Comparison of ENCODE assay signal across 16 cellular contexts in the genomic region with DNA sequence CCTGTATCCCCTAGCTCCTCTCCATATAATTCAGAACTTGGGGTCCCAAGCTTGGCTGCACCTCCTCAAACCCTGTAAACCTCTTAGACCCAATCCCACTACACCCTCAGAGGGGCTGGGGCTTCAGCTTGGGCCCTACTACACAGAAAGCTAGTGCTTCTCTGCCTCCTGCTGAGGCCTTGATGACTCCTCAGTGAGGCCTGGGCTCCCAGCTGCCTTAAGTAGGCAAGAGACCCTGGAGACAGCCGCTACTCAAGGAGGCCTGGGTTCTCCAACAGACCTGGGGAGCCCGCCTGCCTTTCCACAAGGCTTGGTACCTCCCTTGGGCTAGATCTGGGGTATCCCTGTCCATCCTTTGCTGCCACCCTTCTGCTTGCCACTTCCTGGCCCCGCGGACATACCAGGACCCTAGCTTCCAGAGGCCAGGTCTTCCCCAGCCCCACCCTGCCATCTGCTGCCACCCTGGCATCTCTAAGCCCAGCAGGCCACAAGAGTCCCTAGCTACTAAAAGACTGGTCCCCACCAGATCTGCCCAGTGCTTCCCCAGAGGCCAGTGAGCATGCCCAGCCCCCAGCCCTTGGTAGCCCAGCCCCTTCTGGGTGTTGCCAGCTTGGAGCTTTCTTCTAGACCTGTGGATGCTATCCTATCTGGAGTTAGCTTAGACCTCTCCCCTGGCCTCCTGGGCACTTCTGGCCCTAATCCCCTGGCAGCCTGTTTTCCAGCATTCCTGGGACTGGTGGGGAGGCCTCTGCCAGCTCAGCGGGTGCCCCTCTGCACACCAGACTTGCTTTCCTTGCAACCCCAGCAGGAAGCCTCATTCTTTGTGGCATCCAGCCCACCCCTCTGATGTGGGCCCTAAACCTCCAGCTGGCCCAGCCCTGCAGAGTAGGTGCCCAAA. TPM values are rescaled to one million over a fixed set of nuclear protein-coding genes. Genes with fewer than 3 reads are reported as not detected.
DNase-seq lines count a peak whose midpoint lies in the region; ATAC-seq and TF ChIP-seq lines count a peak whose summit lies in the region.
"Had no signal": no experiment of that assay in that cellular context is flagged by ENCODE, and none has a peak within 500 bp of the region (broad histone marks: within the 10 kb centered on the region; RNA-seq: fewer than 3 reads in every experiment).

No MANE protein-coding gene starts in this region.

- no peaks in the 10 kb centered on the region for H3K27me3 ChIP-seq in right atrium auricular region
- H3K27me3 ChIP-seq: SJCRH30 had no signal

- in situ Hi-C loops in KBM-7 (cut with MboI; ENCODE audit: low pct_unique_long_range_greater_than_20kb, low sequenced_read_pairs), result no loop called here

- ATAC-seq in left ventricle myocardium superior (peak; percentile 3), HG03039 (IDR thresholded peaks at IDR 0.05; ENCODE audit: unreplicated experiment) (no peak)
- peak; percentile 13 for ATAC-seq in activated naive CD8-positive, alpha-beta T cell treated with anti-CD3 and anti-CD28 coated beads, Interleukin-2, amount 50 U/mL, for 24 hours
- no peak for ATAC-seq in stimulated activated memory B cell treated with anti-CD40 and anti-IgM and Interleukin-4, amounts not matched to agents 10 μg/mL and 1 μg/mL and 100 μg/mL, for 72 hours

- H3K4me1 Mint-ChIP-seq in activated naive CD8-positive, alpha-beta T cell treated with anti-CD3 and anti-CD28 coated beads, Interleukin-2, amount 50 U/mL, for 24 hours, result no peaks in the 10 kb centered on the region
- H3K4me1 Mint-ChIP-seq in stimulated activated memory B cell treated with anti-CD40 and anti-IgM and Interleukin-4, amounts not matched to agents 10 μg/mL and 1 μg/mL and 100 μg/mL, for 72 hours, result peaks cover 24% of the 10 kb centered on the region
- H3K4me1 Mint-ChIP-seq: brain had no signal

- H3K9me3 Mint-ChIP-seq in activated naive CD8-positive, alpha-beta T cell treated with anti-CD3 and anti-CD28 coated beads, Interleukin-2, amount 50 U/mL, for 24 hours, result no peaks in the 10 kb centered on the region
- no peaks in the 10 kb centered on the region for H3K9me3 Mint-ChIP-seq in stimulated activated memory B cell treated with anti-CD40 and anti-IgM and Interleukin-4, amounts not matched to agents 10 μg/mL and 1 μg/mL and 100 μg/mL, for 72 hours
- H3K9me3 Mint-ChIP-seq: activated B cell treated with CpG ODN at 0.5 μM for 24 hours, brain, naive B cell had no signal

- DNase-seq in left ventricle myocardium superior (no peak), right atrium auricular region (ENCODE audit: low spot score) (no peak), KBM-7 (peak; percentile 58), kidney glomerular epithelial cell (lab: John Stamatoyannopoulos, UW) (no peak)
- DNase-seq in activated naive CD8-positive, alpha-beta T cell treated with anti-CD3 and anti-CD28 coated beads, Interleukin-2, amount 50 U/mL, for 24 hours, result no peak
- DNase-seq in stimulated activated CD4-positive, alpha-beta T cell treated with anti-CD3 and anti-CD28 coated beads, Interleukin-1b, Interleukin-23, amount 100 ng/mL, for 48 hours, result no peak
- DNase-seq: activated B cell treated with CpG ODN at 0.5 μM for 24 hours, glutamatergic neuron, MM.1S, naive B cell, NCI-H510A treated with DMSO at 0.1 percent for 48 hours, SJCRH30 had no signal

- H3K27ac ChIP-seq in right atrium auricular region, result no peak overlapping the region
- H3K27ac ChIP-seq: SJCRH30 had no signal

- H3K36me3 Mint-ChIP-seq in activated naive CD8-positive, alpha-beta T cell treated with anti-CD3 and anti-CD28 coated beads, Interleukin-2, amount 50 U/mL, for 24 hours (ENCODE audit: low read depth), result peaks cover 4% of the 10 kb centered on the region
- peaks cover 26% of the 10 kb centered on the region for H3K36me3 Mint-ChIP-seq in stimulated activated memory B cell treated with anti-CD40 and anti-IgM and Interleukin-4, amounts not matched to agents 10 μg/mL and 1 μg/mL and 100 μg/mL, for 72 hours
- H3K36me3 Mint-ChIP-seq: naive B cell had no signal

- H3K9me3 ChIP-seq in right atrium auricular region, result no peaks in the 10 kb centered on the region
- H3K9me3 ChIP-seq: SJCRH30 had no signal

- no peak overlapping the region for H3K27ac Mint-ChIP-seq in activated naive CD8-positive, alpha-beta T cell treated with anti-CD3 and anti-CD28 coated beads, Interleukin-2, amount 50 U/mL, for 24 hours
- no peak overlapping the region for H3K27ac Mint-ChIP-seq in stimulated activated memory B cell treated with anti-CD40 and anti-IgM and Interleukin-4, amounts not matched to agents 10 μg/mL and 1 μg/mL and 100 μg/mL, for 72 hours
- H3K27ac Mint-ChIP-seq: activated B cell treated with CpG ODN at 0.5 μM for 24 hours, brain had no signal

- H3K4me3 Mint-ChIP-seq in activated naive CD8-positive, alpha-beta T cell treated with anti-CD3 and anti-CD28 coated beads, Interleukin-2, amount 50 U/mL, for 24 hours, result no peak overlapping the region
- H3K4me3 Mint-ChIP-seq in stimulated activated memory B cell treated with anti-CD40 and anti-IgM and Interleukin-4, amounts not matched to agents 10 μg/mL and 1 μg/mL and 100 μg/mL, for 72 hours, result no peak overlapping the region
- H3K4me3 Mint-ChIP-seq: activated B cell treated with CpG ODN at 0.5 μM for 24 hours, brain, naive B cell had no signal

- no peak overlapping the region for H3K4me3 ChIP-seq in right atrium auricular region
- H3K4me3 ChIP-seq: SJCRH30 had no signal

- peaks cover 0 to 16% of the 10 kb centered on the region in 2 donors for H3K4me1 ChIP-seq in right atrium auricular region
- H3K4me1 ChIP-seq: SJCRH30 had no signal

- no peak for TF ChIP-seq CTCF in right atrium auricular region (IDR thresholded peaks at IDR 0.05)

- H3K36me3 ChIP-seq in right atrium auricular region, result peaks cover 23% of the 10 kb centered on the region

- H3K27me3 Mint-ChIP-seq in activated naive CD8-positive, alpha-beta T cell treated with anti-CD3 and anti-CD28 coated beads, Interleukin-2, amount 50 U/mL, for 24 hours, result no peaks in the 10 kb centered on the region
- H3K27me3 Mint-ChIP-seq in stimulated activated memory B cell treated with anti-CD40 and anti-IgM and Interleukin-4, amounts not matched to agents 10 μg/mL and 1 μg/mL and 100 μg/mL, for 72 hours, result no peaks in the 10 kb centered on the region
- H3K27me3 Mint-ChIP-seq: activated B cell treated with CpG ODN at 0.5 μM for 24 hours, naive B cell had no signal

- intact Hi-C loops in left ventricle myocardium superior (cut with micrococcal nuclease), result no loop called here

RNA-seq across cellular contexts. Expression of gene C15orf39, which starts 13.7 kb away (rescaled TPM):
- total RNA-seq in left ventricle myocardium superior, result 14.8 TPM
- 10 to 100 TPM in 1 of 2 donors, 1 to 10 TPM in 1; 5.9 to 16.4 TPM for total RNA-seq in right atrium auricular region

RNA-seq across cellular contexts. Expression of gene GOLGA6C, which starts 42.8 kb away (rescaled TPM):
- total RNA-seq in left ventricle myocardium superior, result not detected
- total RNA-seq in right atrium auricular region, result not detected
- total RNA-seq: activated B cell treated with CpG ODN at 0.5 μM for 24 hours, sciatic nerve, SJCRH30 had no signal

Comparison
In these comparisons a context has a peak if more than half of its experiments do, and no peak if none do; other contexts are left out.
1. ATAC-seq: peak in left ventricle myocardium superior (single experiment) and activated naive CD8-positive, alpha-beta T cell treated with anti-CD3 and anti-CD28 coated beads, Interleukin-2, amount 50 U/mL, for 24 hours (single experiment); none in stimulated activated memory B cell treated with anti-CD40 and anti-IgM and Interleukin-4, amounts not matched to agents 10 μg/mL and 1 μg/mL and 100 μg/mL, for 72 hours (single experiment) and HG03039 (single experiment).